ENCODE assay signal across 16 cellular contexts in the genomic region with DNA sequence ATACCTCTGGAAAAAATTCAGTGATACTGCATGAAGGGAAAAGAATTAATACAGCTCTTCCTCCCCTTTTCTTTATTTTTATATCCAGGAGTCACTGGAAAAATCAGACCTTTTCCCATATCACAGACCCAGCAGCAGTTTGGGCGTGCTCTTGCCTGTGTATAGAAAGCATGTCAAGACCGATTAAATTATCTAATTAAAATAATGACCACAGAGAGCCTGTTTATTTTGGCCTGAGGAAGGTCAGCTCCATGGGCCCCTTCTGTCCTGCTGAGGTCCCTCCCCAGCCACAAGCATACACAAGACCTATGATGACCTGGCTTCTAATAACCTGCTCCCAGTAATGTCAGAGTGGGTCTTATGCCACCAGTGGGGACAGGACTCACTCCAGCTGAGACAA.
A peak's percentile ranks its signal among the peaks of the same experiment; 100 is the strongest.
DNase-seq lines count a peak whose midpoint lies in the region; ATAC-seq and TF ChIP-seq lines count a peak whose summit lies in the region.
"Had no signal": no experiment of that assay in that cellular context is flagged by ENCODE, and none has a peak within 500 bp of the region (broad histone marks: within the 10 kb centered on the region; RNA-seq: fewer than 3 reads in every experiment).

No MANE protein-coding gene starts in this region.

- H3K79me2 ChIP-seq in SK-N-SH (ENCODE audit: insufficient read depth) (no peaks in the 10 kb centered on the region), smooth muscle cell (ENCODE audit: low read depth) (no peaks in the 10 kb centered on the region)

- dilution Hi-C loops in IMR-90 (cut with HindIII; ENCODE audit: low sequenced_read_pairs, unreplicated experiment): no loop called here

- no peak overlapping the region for H2AFZ ChIP-seq in IMR-90 (replicated peaks; ENCODE audit: low read length, poor library complexity)
- no peak overlapping the region for H2AFZ ChIP-seq in SK-N-SH (ENCODE audit: low read depth)
- H2AFZ ChIP-seq in smooth muscle cell (ENCODE audit: low read depth): no peak overlapping the region

- no peaks in the 10 kb centered on the region for H4K20me1 ChIP-seq in IMR-90 (ENCODE audit: insufficient read depth, low read length)
- H4K20me1 ChIP-seq in SK-N-SH (ENCODE audit: insufficient read depth): no peaks in the 10 kb centered on the region
- H4K20me1 ChIP-seq in smooth muscle cell (ENCODE audit: low read depth): no peaks in the 10 kb centered on the region

- H4K8ac ChIP-seq in IMR-90 (ENCODE audit: low read depth in 2 of 2, low read length in 2 of 2): no peak overlapping the region

- H3K27ac ChIP-seq in IMR-90 (ENCODE audit: insufficient read depth, low read length): no peak overlapping the region
- no peak overlapping the region for H3K27ac ChIP-seq in SK-N-SH (ENCODE audit: low read depth in 2 of 2, low read length in 1 of 2)
- peak overlapping the region; percentile 96 for H3K27ac ChIP-seq in smooth muscle cell (ENCODE audit: low read depth)
- H3K27ac ChIP-seq in body of pancreas: no peak overlapping the region
- H3K27ac ChIP-seq: RWPE1 had no signal

- no peak overlapping the region for H3K23ac ChIP-seq in IMR-90 (ENCODE audit: low read depth, low read length)

- no peak overlapping the region for H3K4ac ChIP-seq in IMR-90 (ENCODE audit: low read depth, low read length)

- POLR2A ChIA-PET in IMR-90 (lab: Charles Lee; ENCODE audit: unreplicated experiment): no interaction called here
- POLR2A ChIA-PET in SK-N-SH (lab: Yijun Ruan, JAX): no interaction called here

- H3K18ac ChIP-seq in IMR-90 (ENCODE audit: low read depth, low read length): 0 out of 2 replicates have a peak overlapping the region, but pooled peaks have one; percentile 42

- H2BK120ac ChIP-seq in IMR-90 (ENCODE audit: low read depth, low read length): no peak overlapping the region

- H3K9me3 ChIP-seq in IMR-90 (ENCODE audit: control insufficient read depth, insufficient read depth, low read length) (no peaks in the 10 kb centered on the region), SK-N-SH (no peaks in the 10 kb centered on the region), smooth muscle cell (replicated peaks; ENCODE audit: low read depth) (no peaks in the 10 kb centered on the region), body of pancreas (no peaks in the 10 kb centered on the region)
- H3K9me3 ChIP-seq: BE2C had no signal

- TF ChIP-seq POLR2A in IMR-90 (IDR thresholded peaks at IDR 0.05; ENCODE audit: low read depth, low read length): no peak
- no peak for TF ChIP-seq POLR2A in body of pancreas (IDR thresholded peaks at IDR 0.05)

- H3K27me3 Mint-ChIP-seq in glutamatergic neuron (ENCODE audit: unreplicated experiment): peaks cover 3% of the 10 kb centered on the region

- H3F3A ChIP-seq in SK-N-SH (replicated peaks; ENCODE audit: insufficient read depth) (peaks cover 9% of the 10 kb centered on the region), smooth muscle cell (ENCODE audit: low read depth) (peaks cover 45% of the 10 kb centered on the region)

- no peak overlapping the region for H4K91ac ChIP-seq in IMR-90 (ENCODE audit: insufficient read depth, low read depth, low read length)

- peak overlapping the region; percentile 91 for H3K27ac Mint-ChIP-seq in glutamatergic neuron (ENCODE audit: unreplicated experiment)
- H3K27ac Mint-ChIP-seq: CD8-positive, alpha-beta memory T cell had no signal

- H3K9me1 ChIP-seq in IMR-90 (ENCODE audit: insufficient read depth, low read length): peaks cover 21% of the 10 kb centered on the region

- no CpG with 5 or more reads among the region's 2 CpGs for WGBS in IMR-90 (ENCODE audit: extremely low coverage in 2 of 2, insufficient read length in 1 of 2), 2 experiments
- 51% methylated on average over 2 of the region's 2 CpGs for WGBS in SK-N-SH (ENCODE audit: low lambda C conversion rate)
- 79% methylated on average over 2 of the region's 2 CpGs for WGBS in smooth muscle cell (ENCODE audit: low lambda C conversion rate)
- 61 to 64% methylated on average over 2 of the region's 2 CpGs for WGBS in body of pancreas, 2 donors

- no peaks in the 10 kb centered on the region for H3K9me2 ChIP-seq in SK-N-SH

- no peak overlapping the region for H3K4me2 ChIP-seq in IMR-90 (ENCODE audit: low read depth, low read length)
- H3K4me2 ChIP-seq in SK-N-SH: no peak overlapping the region
- peak overlapping the region; percentile 71 for H3K4me2 ChIP-seq in smooth muscle cell

- no peak overlapping the region for H3K14ac ChIP-seq in IMR-90 (replicated peaks; ENCODE audit: low read depth, low read length)

- H2BK5ac ChIP-seq in IMR-90 (ENCODE audit: low read depth, low read length, poor library complexity, severe bottlenecking): no peak overlapping the region

- H3K4me1 ChIP-seq in IMR-90 (ENCODE audit: control insufficient read depth, insufficient read depth, low read length): peaks cover 39% of the 10 kb centered on the region
- H3K4me1 ChIP-seq in SK-N-SH (ENCODE audit: control insufficient read depth in 1 of 2, insufficient read depth in 2 of 2, low read depth in 1 of 2, low read length in 1 of 2): peaks cover 27 to 47% of the 10 kb centered on the region in 2 experiments; a peak in 3 of 4 replicates
- H3K4me1 ChIP-seq in smooth muscle cell (ENCODE audit: low read depth): peaks cover 31% of the 10 kb centered on the region
- peaks cover 22% of the 10 kb centered on the region for H3K4me1 ChIP-seq in body of pancreas
- H3K4me1 ChIP-seq: BE2C had no signal

- peaks cover 4% of the 10 kb centered on the region for H3K9me3 Mint-ChIP-seq in glutamatergic neuron (ENCODE audit: unreplicated experiment)
- H3K9me3 Mint-ChIP-seq: CD8-positive, alpha-beta memory T cell had no signal

- H2AK5ac ChIP-seq in IMR-90 (ENCODE audit: low read depth, low read length): peak overlapping the region; percentile 18; the same call in 1 of the 2 replicates

- H3K4me3 ChIP-seq in IMR-90 (ENCODE audit: insufficient read depth, low read depth, low read length) (no peak overlapping the region), SK-N-SH (ENCODE audit: low read depth in 2 of 2, low read length in 1 of 2) (no peak overlapping the region), smooth muscle cell (no peak overlapping the region), body of pancreas (no peak overlapping the region)

- TF ChIP-seq RAD21 in IMR-90 (IDR thresholded peaks at IDR 0.05; ENCODE audit: low read length): no peak
- no peak for TF ChIP-seq RAD21 in SK-N-SH (IDR thresholded peaks at IDR 0.05; ENCODE audit: low read length)

- in situ Hi-C loops in IMR-90 (cut with MboI; ENCODE audit: low sequenced_read_pairs): no loop called here

- CTCF ChIA-PET in IMR-90 (lab: Yijun Ruan, JAX) (no interaction called here), SK-N-SH (lab: Yijun Ruan, JAX) (interaction anchor here (1.6 kb wide), 1 partner anchor 12 kb away, joined by 4 read pairs; no protein-coding TSS in a partner anchor)

- BruUV-seq in IMR-90 (replicated peaks; lab: Mats Ljungman, UMichigan): no TSS peak

- H3K4me1 Mint-ChIP-seq in glutamatergic neuron (ENCODE audit: low read depth, unreplicated experiment): peaks cover 49% of the 10 kb centered on the region
- H3K4me1 Mint-ChIP-seq: CD8-positive, alpha-beta memory T cell had no signal

- DNase-seq in IMR-90 (no peak), SK-N-SH (peak; percentile 53), glutamatergic neuron (no peak), smooth muscle cell (lab: John Stamatoyannopoulos, UW; ENCODE audit: unreplicated experiment) (no peak), SHP77 treated with DMSO at 0.1 percent for 48 hours (lab: John Stamatoyannopoulos, UW) (no peak), body of pancreas (no peak), cerebellum (ENCODE audit: low spot score) (no peak)
- DNase-seq: BE2C; CD8-positive, alpha-beta memory T cell; GF-D8; KBM-7; NCI-H1092; NCI-H1694 treated with DMSO at 0.1 percent for 48 hours; NCI-H2171; NCI-H510A had no signal

- H3K79me1 ChIP-seq in IMR-90 (ENCODE audit: low read depth in 1 of 2, low read length in 2 of 2): 0 out of 4 replicates have a peak, but pooled peaks cover 0 to 5% of the 10 kb centered on the region in 2 experiments

- ATAC-seq in IMR-90 (ENCODE audit: low read depth) (no peak), body of pancreas (no peak)

- TF ChIP-seq CTCF in IMR-90 (conservative IDR thresholded peaks at IDR 0.05; ENCODE audit: low read depth, low read length) (no peak), SK-N-SH (IDR thresholded peaks at IDR 0.05) (no peak), glutamatergic neuron (IDR thresholded peaks at IDR 0.05; ENCODE audit: partially characterized antibody, unreplicated experiment) (no peak), smooth muscle cell (IDR thresholded peaks at IDR 0.05; ENCODE audit: borderline replicate concordance, insufficient read depth, poor library complexity, severe bottlenecking) (no peak), body of pancreas (IDR thresholded peaks at IDR 0.05) (no peak)

- no peak overlapping the region; the same call in 1 of the 2 replicates for H4K5ac ChIP-seq in IMR-90 (ENCODE audit: low read depth, low read length)

- H2AK9ac ChIP-seq in IMR-90 (replicated peaks; ENCODE audit: low read depth, low read length, poor library complexity): no peak overlapping the region

- H2BK20ac ChIP-seq in IMR-90 (ENCODE audit: low read depth, low read length): peak overlapping the region; percentile 0; the same call in 1 of the 2 replicates

- peak in 1 of 2 experiments; percentile 50; a peak in 2 of 4 replicates for TF ChIP-seq EP300 in SK-N-SH (IDR thresholded peaks at IDR 0.05; ENCODE audit: borderline replicate concordance in 1 of 2, low read depth in 1 of 2, low read length in 1 of 2)

- no peak overlapping the region for H3K4me3 Mint-ChIP-seq in glutamatergic neuron (ENCODE audit: unreplicated experiment)
- H3K4me3 Mint-ChIP-seq: CD8-positive, alpha-beta memory T cell had no signal

- H3K56ac ChIP-seq in IMR-90 (ENCODE audit: extremely low read depth, insufficient read depth, low read length): no peak overlapping the region

- H3K9ac ChIP-seq in IMR-90 (ENCODE audit: low read depth, low read length) (no peak overlapping the region), SK-N-SH (no peak overlapping the region), smooth muscle cell (ENCODE audit: low read depth) (no peak overlapping the region)

- no peaks in the 10 kb centered on the region for H3K36me3 Mint-ChIP-seq in glutamatergic neuron (ENCODE audit: unreplicated experiment)
- H3K36me3 Mint-ChIP-seq: CD8-positive, alpha-beta memory T cell had no signal

- H2BK15ac ChIP-seq in IMR-90 (ENCODE audit: low read depth, low read length): no peak overlapping the region

- H3K27me3 ChIP-seq in IMR-90 (ENCODE audit: control insufficient read depth, insufficient read depth, low read length): no peaks in the 10 kb centered on the region
- H3K27me3 ChIP-seq in SK-N-SH (ENCODE audit: insufficient read depth): no peaks in the 10 kb centered on the region
- H3K27me3 ChIP-seq in smooth muscle cell (ENCODE audit: low read depth): no peaks in the 10 kb centered on the region
- H3K27me3 ChIP-seq in body of pancreas: no peaks in the 10 kb centered on the region
- H3K27me3 ChIP-seq: BE2C had no signal

- intact Hi-C loops in IMR-90 (cut with micrococcal nuclease): no loop called here
- intact Hi-C loops in body of pancreas (cut with DNase I): no loop called here

- H3K36me3 ChIP-seq in IMR-90 (ENCODE audit: control insufficient read depth, insufficient read depth, low read length): no peaks in the 10 kb centered on the region
- H3K36me3 ChIP-seq in SK-N-SH (replicated peaks in 1 of 2; ENCODE audit: control insufficient read depth in 1 of 2, insufficient read depth in 2 of 2, low read length in 1 of 2): no peaks in the 10 kb centered on the region
- no peaks in the 10 kb centered on the region for H3K36me3 ChIP-seq in smooth muscle cell (ENCODE audit: low read depth)
- no peaks in the 10 kb centered on the region for H3K36me3 ChIP-seq in body of pancreas (replicated peaks in 1 of 2; ENCODE audit: insufficient read depth in 1 of 2, low read depth in 2 of 2)
- H3K36me3 ChIP-seq: BE2C had no signal
